Comparison of ENCODE assay signal across 7 cellular contexts in the genomic region with DNA sequence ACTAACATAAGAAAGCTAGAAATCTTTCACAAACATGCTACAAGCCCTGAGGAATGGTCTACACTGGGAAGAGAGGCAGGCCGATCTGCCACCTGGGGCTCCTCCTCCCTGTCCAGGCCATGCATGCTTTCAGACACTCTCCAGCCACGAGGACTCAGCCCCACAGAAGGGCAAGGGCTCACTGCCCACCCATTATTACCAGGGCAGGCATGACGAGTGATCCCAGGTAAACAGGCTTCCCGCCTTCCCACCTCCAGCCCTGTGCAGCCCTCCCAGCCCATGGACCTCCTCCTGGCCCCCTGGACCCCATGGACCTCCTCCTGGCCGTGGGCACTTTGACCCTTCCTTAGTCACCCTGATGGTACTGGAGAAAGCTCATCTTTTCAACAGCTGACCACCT.
"Had no signal": no experiment of that assay in that cellular context is flagged by ENCODE, and none has a peak within 500 bp of the region (broad histone marks: within the 10 kb centered on the region; RNA-seq: fewer than 3 reads in every experiment).

No MANE protein-coding gene starts in this region.

- H3K27ac ChIP-seq: GM23248 had no signal

- DNase-seq: GM23248, GOT3, H7, HFFc6, IMR-90 had no signal

- H3K36me3 ChIP-seq: HAP-1 had no signal

- H3K27ac Mint-ChIP-seq: HFFc6 had no signal

- H3K9me3 Mint-ChIP-seq: HFFc6 had no signal

- H3K4me1 ChIP-seq: HAP-1 had no signal

- H3K4me3 ChIP-seq: GM23248, HAP-1 had no signal

- ATAC-seq: HCT116 had no signal

- H3K9ac ChIP-seq: GM23248 had no signal

- H3K4me3 Mint-ChIP-seq: HFFc6 had no signal

- H2AFZ ChIP-seq: GM23248 had no signal

- H3K9me3 ChIP-seq: HAP-1 had no signal
